15 cellular contexts compared by ENCODE assay signal in the genomic region with DNA sequence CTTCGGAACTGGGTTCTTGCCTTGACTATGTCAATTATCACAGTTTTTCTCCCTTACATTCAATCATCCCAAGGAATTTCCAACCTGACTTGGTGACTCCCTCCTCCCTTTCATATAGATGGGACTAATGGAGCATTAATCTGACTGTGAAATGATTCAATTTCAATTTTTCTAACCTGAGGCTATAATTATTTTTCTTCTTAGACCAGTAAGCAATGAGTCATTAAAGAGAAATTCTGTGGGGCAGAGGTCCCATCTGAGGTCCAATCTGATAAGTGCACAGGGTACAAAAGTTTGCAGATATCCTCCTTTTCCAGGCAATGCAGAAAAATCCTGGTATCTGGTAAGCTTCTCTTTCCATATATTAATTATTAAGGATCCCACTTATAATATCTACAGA. TPM values are rescaled to one million over a fixed set of nuclear protein-coding genes. Genes with fewer than 3 reads are reported as not detected.
DNase-seq lines count a peak whose midpoint lies in the region; ATAC-seq and TF ChIP-seq lines count a peak whose summit lies in the region.
"Had no signal": no experiment of that assay in that cellular context is flagged by ENCODE, and none has a peak within 500 bp of the region (broad histone marks: within the 10 kb centered on the region; RNA-seq: fewer than 3 reads in every experiment).

No MANE protein-coding gene starts in this region.

- no peak overlapping the region for H4K5ac ChIP-seq in IMR-90 (ENCODE audit: low read depth, low read length)

- H3K9ac ChIP-seq in IMR-90 (ENCODE audit: low read depth, low read length): no peak overlapping the region

- no peak for TF ChIP-seq RAD21 in IMR-90 (IDR thresholded peaks at IDR 0.05; ENCODE audit: low read length)

- no peak overlapping the region for H3K27ac ChIP-seq in IMR-90 (ENCODE audit: insufficient read depth, low read length)
- H3K27ac ChIP-seq: SJCRH30 had no signal

- no peaks in the 10 kb centered on the region for H3K36me3 ChIP-seq in IMR-90 (ENCODE audit: control insufficient read depth, insufficient read depth, low read length)
- H3K36me3 ChIP-seq: SJCRH30 had no signal

- no peak overlapping the region for H2AK5ac ChIP-seq in IMR-90 (ENCODE audit: low read depth, low read length)

- 0 out of 2 replicates have a peak, but pooled peaks cover 2% of the 10 kb centered on the region for H3K4me1 ChIP-seq in IMR-90 (ENCODE audit: control insufficient read depth, insufficient read depth, low read length)

- H2AK9ac ChIP-seq in IMR-90 (replicated peaks; ENCODE audit: low read depth, low read length, poor library complexity): no peak overlapping the region

- in situ Hi-C loops in IMR-90 (cut with MboI; ENCODE audit: low sequenced_read_pairs): no loop called here

- ATAC-seq in IMR-90 (ENCODE audit: low read depth) (no peak; the same call in 1 of the 2 replicates), SK-N-SH treated with all-trans-retinoic acid at 6 μM for 48 hours (peak; percentile 69), HG03520 (IDR thresholded peaks at IDR 0.05; ENCODE audit: unreplicated experiment) (no peak), GM18520 (IDR thresholded peaks at IDR 0.05; ENCODE audit: unreplicated experiment) (no peak)

- no peak overlapping the region for H4K91ac ChIP-seq in IMR-90 (ENCODE audit: insufficient read depth, low read depth, low read length)

- no CpG with 5 or more reads among the region's 1 CpG for WGBS in IMR-90 (ENCODE audit: extremely low coverage in 2 of 2, insufficient read length in 1 of 2), 2 experiments

- H2BK120ac ChIP-seq in IMR-90 (ENCODE audit: low read depth, low read length): no peak overlapping the region; the same call in 1 of the 2 replicates

- CTCF ChIA-PET in IMR-90 (lab: Yijun Ruan, JAX): no interaction called here

- no peak overlapping the region for H3K23ac ChIP-seq in IMR-90 (ENCODE audit: low read depth, low read length)

- H2BK15ac ChIP-seq in IMR-90 (ENCODE audit: low read depth, low read length): no peak overlapping the region

- DNase-seq in EH (ENCODE audit: low read depth) (peak; percentile 54), IMR-90 (peak; percentile 17), mesothelial cell of epicardium (ENCODE audit: low spot score in 2 of 2, unreplicated experiment in 2 of 2) (no peak), NK-92 (lab: John Stamatoyannopoulos, UW; ENCODE audit: unreplicated experiment) (no peak)
- DNase-seq in activated CD4-positive, alpha-beta T cell treated with anti-CD3 and anti-CD28 coated beads, Interleukin-2, amount 10 ng/mL, durations not matched to agents 24 days and 14 days: no peak
- DNase-seq: CD4-positive, alpha-beta T cell; Kasumi-1; NCI-H1092 treated with DMSO at 0.1 percent for 48 hours; NCI-H146; NCI-H2081; OCI-M1; SJCRH30 had no signal

- no peak overlapping the region for H3K4me3 Mint-ChIP-seq in mesothelial cell of epicardium
- no peak overlapping the region for H3K4me3 Mint-ChIP-seq in activated CD4-positive, alpha-beta T cell treated with anti-CD3 and anti-CD28 coated beads, Interleukin-2, amount 10 ng/mL, durations not matched to agents 24 days and 14 days
- H3K4me3 Mint-ChIP-seq: CD4-positive, alpha-beta T cell had no signal

- no peaks in the 10 kb centered on the region for H3K9me3 ChIP-seq in IMR-90 (ENCODE audit: control insufficient read depth, insufficient read depth, low read length)
- H3K9me3 ChIP-seq: SJCRH30 had no signal

- BruUV-seq in IMR-90 (replicated peaks; lab: Mats Ljungman, UMichigan): no TSS peak

- peaks cover 4% of the 10 kb centered on the region for H3K9me3 Mint-ChIP-seq in mesothelial cell of epicardium
- H3K9me3 Mint-ChIP-seq in activated CD4-positive, alpha-beta T cell treated with anti-CD3 and anti-CD28 coated beads, Interleukin-2, amount 10 ng/mL, durations not matched to agents 24 days and 14 days: no peaks in the 10 kb centered on the region

- intact Hi-C loops in IMR-90 (cut with micrococcal nuclease): no loop called here
- intact Hi-C loops in activated CD4-positive, alpha-beta T cell treated with anti-CD3 and anti-CD28 coated beads, Interleukin-2, amount 10 ng/mL, durations not matched to agents 24 days and 14 days (cut with micrococcal nuclease): no loop called here

- H3K4me2 ChIP-seq in IMR-90 (ENCODE audit: low read depth, low read length): peak overlapping the region; percentile 45; the same call in 1 of the 2 replicates

- H3K4ac ChIP-seq in IMR-90 (ENCODE audit: low read depth, low read length): no peak overlapping the region

- peaks cover 6% of the 10 kb centered on the region for H3K36me3 Mint-ChIP-seq in mesothelial cell of epicardium
- no peaks in the 10 kb centered on the region for H3K36me3 Mint-ChIP-seq in activated CD4-positive, alpha-beta T cell treated with anti-CD3 and anti-CD28 coated beads, Interleukin-2, amount 10 ng/mL, durations not matched to agents 24 days and 14 days (ENCODE audit: low read depth)

- H3K56ac ChIP-seq in IMR-90 (ENCODE audit: extremely low read depth, insufficient read depth, low read length): 0 out of 2 replicates have a peak overlapping the region, but pooled peaks have one; percentile 22

- H4K8ac ChIP-seq in IMR-90 (ENCODE audit: low read depth in 2 of 2, low read length in 2 of 2): no peak overlapping the region; a peak in 1 of 4 replicates

- dilution Hi-C loops in IMR-90 (cut with HindIII; ENCODE audit: low sequenced_read_pairs, unreplicated experiment): no loop called here

- TF ChIP-seq CTCF in IMR-90 (conservative IDR thresholded peaks at IDR 0.05; ENCODE audit: low read depth, low read length): no peak
- TF ChIP-seq CTCF in mesothelial cell of epicardium (IDR thresholded peaks at IDR 0.05; ENCODE audit: unreplicated experiment): no peak

- no peaks in the 10 kb centered on the region for H3K27me3 ChIP-seq in IMR-90 (ENCODE audit: control insufficient read depth, insufficient read depth, low read length)
- H3K27me3 ChIP-seq: SJCRH30 had no signal

- peak overlapping the region; percentile 83 for H3K27ac Mint-ChIP-seq in mesothelial cell of epicardium
- no peak overlapping the region for H3K27ac Mint-ChIP-seq in activated CD4-positive, alpha-beta T cell treated with anti-CD3 and anti-CD28 coated beads, Interleukin-2, amount 10 ng/mL, durations not matched to agents 24 days and 14 days
- H3K27ac Mint-ChIP-seq: CD4-positive, alpha-beta T cell had no signal

- no peak overlapping the region for H2AFZ ChIP-seq in IMR-90 (replicated peaks; ENCODE audit: low read length, poor library complexity)

- H2BK5ac ChIP-seq in IMR-90 (ENCODE audit: low read depth, low read length, poor library complexity, severe bottlenecking): no peak overlapping the region

- H3K27me3 Mint-ChIP-seq in mesothelial cell of epicardium (ENCODE audit: low read depth): no peaks in the 10 kb centered on the region
- no peaks in the 10 kb centered on the region for H3K27me3 Mint-ChIP-seq in activated CD4-positive, alpha-beta T cell treated with anti-CD3 and anti-CD28 coated beads, Interleukin-2, amount 10 ng/mL, durations not matched to agents 24 days and 14 days
- H3K27me3 Mint-ChIP-seq: CD4-positive, alpha-beta T cell had no signal

- POLR2A ChIA-PET in IMR-90 (lab: Charles Lee; ENCODE audit: unreplicated experiment): no interaction called here

- H3K14ac ChIP-seq in IMR-90 (replicated peaks; ENCODE audit: low read depth, low read length): no peak overlapping the region

- H3K4me3 ChIP-seq in IMR-90 (ENCODE audit: insufficient read depth, low read depth, low read length): no peak overlapping the region
- H3K4me3 ChIP-seq: SJCRH30 had no signal

- no peaks in the 10 kb centered on the region for H4K20me1 ChIP-seq in IMR-90 (ENCODE audit: insufficient read depth, low read length)

- H2BK20ac ChIP-seq in IMR-90 (ENCODE audit: low read depth, low read length): no peak overlapping the region

- no peaks in the 10 kb centered on the region for H3K79me1 ChIP-seq in IMR-90 (ENCODE audit: low read depth in 1 of 2, low read length in 2 of 2)

- no peak for TF ChIP-seq POLR2A in IMR-90 (IDR thresholded peaks at IDR 0.05; ENCODE audit: low read depth, low read length)

- peaks cover 46% of the 10 kb centered on the region for H3K4me1 Mint-ChIP-seq in mesothelial cell of epicardium
- H3K4me1 Mint-ChIP-seq in activated CD4-positive, alpha-beta T cell treated with anti-CD3 and anti-CD28 coated beads, Interleukin-2, amount 10 ng/mL, durations not matched to agents 24 days and 14 days: no peaks in the 10 kb centered on the region

- H3K18ac ChIP-seq in IMR-90 (ENCODE audit: low read depth, low read length): no peak overlapping the region

- no peaks in the 10 kb centered on the region for H3K9me1 ChIP-seq in IMR-90 (ENCODE audit: insufficient read depth, low read length)

TF ChIP-seq in IMR-90, 13 proteins besides CTCF, POLR2A, EP300 and RAD21 (continues in another document):
- no peak for TF ChIP-seq MAZ (IDR thresholded peaks at IDR 0.05; ENCODE audit: borderline replicate concordance, low read depth, low read length)
- TF ChIP-seq FOS (IDR thresholded peaks at IDR 0.05; ENCODE audit: low read depth, low read length): no peak
- TF ChIP-seq RCOR1 (IDR thresholded peaks at IDR 0.05; ENCODE audit: insufficient replicate concordance, low read length): no peak
- TF ChIP-seq BHLHE40 (IDR thresholded peaks at IDR 0.05; ENCODE audit: low read depth, low read length): no peak
- TF ChIP-seq RFX5 (IDR thresholded peaks at IDR 0.05; ENCODE audit: low read depth, low read length): no peak
- no peak for TF ChIP-seq CEBPB (IDR thresholded peaks at IDR 0.05; ENCODE audit: low read depth, low read length)
- no peak for TF ChIP-seq SMC3 (IDR thresholded peaks at IDR 0.05; ENCODE audit: low read depth, low read length)

TF ChIP-seq in SK-N-SH treated with all-trans-retinoic acid at 6 μM for 48 hours, 23 proteins besides CTCF, POLR2A, EP300 and RAD21 (continues in another document):
- TF ChIP-seq CSDC2 (CRISPR knock-in tag; IDR thresholded peaks at IDR 0.05) (no peak), ISL1 (CRISPR knock-in tag; IDR thresholded peaks at IDR 0.05) (peak; percentile 87)

RNA-seq across cellular contexts. Expression of a gene that starts 18.9 kb away (rescaled TPM):
- total RNA-seq in IMR-90 (2012; rRNA removed) (7.9 and 9.2 TPM in 2 replicates), mesothelial cell of epicardium (101 to 106 TPM (median 105 TPM) in 3 replicates)
- 1.2 and 1.4 TPM in 2 replicates for polyA plus RNA-seq in IMR-90 (2012; rRNA removed)
- polyA plus RNA-seq in IMR-90 (2012; cell fraction: cytosol; rRNA removed): 0.34 and 0.70 TPM in 2 replicates
- polyA plus RNA-seq in IMR-90 (2012; cell fraction: nucleus; rRNA removed; ENCODE audit: low replicate concordance): 2.3 and 9.6 TPM in 2 replicates
- 47.7 and 50.1 TPM in 2 replicates for total RNA-seq in activated CD4-positive, alpha-beta T cell treated with anti-CD3 and anti-CD28 coated beads, Interleukin-2, amount 10 ng/mL, durations not matched to agents 24 days and 14 days

Comparison
In these comparisons a context has a peak if more than half of its experiments do, and no peak if none do; other contexts are left out.
1. DNase-seq: peak in EH (single experiment) and IMR-90 (single experiment); none in mesothelial cell of epicardium (0 of 2), NK-92 (single experiment) and activated CD4-positive, alpha-beta T cell treated with anti-CD3 and anti-CD28 coated beads, Interleukin-2, amount 10 ng/mL, durations not matched to agents 24 days and 14 days (single experiment).